In the genomic region with DNA sequence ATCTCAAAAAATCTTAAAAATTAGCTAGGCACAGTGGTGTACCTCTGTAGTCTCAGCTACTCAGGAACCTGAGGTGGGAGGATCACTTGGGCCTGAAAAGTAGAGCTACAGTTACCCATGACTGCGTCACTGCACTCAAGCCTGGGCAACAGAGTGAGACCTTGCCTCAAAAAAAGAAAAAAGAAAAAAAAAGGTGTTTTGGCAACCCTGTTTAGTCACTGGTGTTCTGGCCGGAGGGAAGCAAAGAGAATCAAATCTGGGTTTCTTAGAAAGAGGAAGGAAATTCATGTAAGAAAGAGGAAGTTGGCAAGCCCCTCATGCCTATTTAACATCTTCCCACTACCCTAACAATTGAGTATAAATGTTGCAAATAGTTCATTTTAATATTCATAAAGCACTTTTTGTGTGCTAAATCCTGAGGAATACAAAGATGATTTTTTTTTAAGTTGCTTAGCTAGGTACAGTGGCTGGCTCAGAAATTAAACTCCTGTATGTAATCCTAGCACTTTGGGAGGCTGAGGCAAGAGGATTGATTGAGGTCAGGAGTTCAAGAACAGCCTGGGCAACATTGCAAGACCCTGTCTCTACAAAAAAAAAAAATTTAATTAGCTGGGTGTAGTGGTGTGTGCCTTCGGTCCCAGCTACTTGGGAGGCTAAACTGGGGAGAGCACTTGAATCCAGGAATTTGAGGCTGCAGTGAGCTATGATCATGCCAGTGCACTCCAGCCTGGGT, we compare ENCODE assay signal across 10 cellular contexts.
A peak's percentile ranks its signal among the peaks of the same experiment; 100 is the strongest.
DNase-seq lines count a peak whose midpoint lies in the region; ATAC-seq and TF ChIP-seq lines count a peak whose summit lies in the region.
"Had no signal": no experiment of that assay in that cellular context is flagged by ENCODE, and none has a peak within 500 bp of the region (broad histone marks: within the 10 kb centered on the region; RNA-seq: fewer than 3 reads in every experiment).

No MANE protein-coding gene starts in this region.

- DNase-seq in pons (ENCODE audit: low spot score), result peak; percentile 66
- no peak for DNase-seq in stimulated activated CD4-positive, alpha-beta T cell treated with anti-CD3 and anti-CD28 coated beads, Interleukin-1b, Interleukin-23, amount 100 ng/mL, for 48 hours
- DNase-seq in NCI-H82 (lab: John Stamatoyannopoulos, UW), result no peak
- DNase-seq in nephron progenitor cell, result no peak
- DNase-seq: activated gamma-delta T cell treated with Interleukin-2 at 50 U/mL for 16 hours, NCI-H226 had no signal

- no peak overlapping the region for H3K4me3 Mint-ChIP-seq in T-helper 1 cell treated with Interleukin-12 subunit alpha and Interleukin-12 subunit beta and Interleukin-4 antibody, amounts not matched to agents 30 μg/mL and 1 μg/mL, for 36 hours
- H3K4me3 Mint-ChIP-seq in nephron progenitor cell, result no peak overlapping the region

- no peak for TF ChIP-seq CTCF in nephron progenitor cell (IDR thresholded peaks at IDR 0.05)

- H3K27ac Mint-ChIP-seq in T-helper 1 cell treated with Interleukin-12 subunit alpha and Interleukin-12 subunit beta and Interleukin-4 antibody, amounts not matched to agents 30 μg/mL and 1 μg/mL, for 36 hours, result peak overlapping the region; percentile 43
- H3K27ac Mint-ChIP-seq in nephron progenitor cell, result no peak overlapping the region

- no peaks in the 10 kb centered on the region for H3K36me3 Mint-ChIP-seq in T-helper 1 cell treated with Interleukin-12 subunit alpha and Interleukin-12 subunit beta and Interleukin-4 antibody, amounts not matched to agents 30 μg/mL and 1 μg/mL, for 36 hours (ENCODE audit: low read depth)
- no peaks in the 10 kb centered on the region for H3K36me3 Mint-ChIP-seq in nephron progenitor cell (ENCODE audit: low read depth)

- H3K27me3 Mint-ChIP-seq in T-helper 1 cell treated with Interleukin-12 subunit alpha and Interleukin-12 subunit beta and Interleukin-4 antibody, amounts not matched to agents 30 μg/mL and 1 μg/mL, for 36 hours (ENCODE audit: low read depth), result no peaks in the 10 kb centered on the region
- H3K27me3 Mint-ChIP-seq in nephron progenitor cell (ENCODE audit: low read depth, poor library complexity), result peaks cover 2% of the 10 kb centered on the region

- peaks cover 18% of the 10 kb centered on the region for H3K4me1 Mint-ChIP-seq in T-helper 1 cell treated with Interleukin-12 subunit alpha and Interleukin-12 subunit beta and Interleukin-4 antibody, amounts not matched to agents 30 μg/mL and 1 μg/mL, for 36 hours (ENCODE audit: low read depth)
- H3K4me1 Mint-ChIP-seq in nephron progenitor cell, result peaks cover 6% of the 10 kb centered on the region

- ATAC-seq in GM19043 (IDR thresholded peaks at IDR 0.05; ENCODE audit: low read depth, unreplicated experiment), result peak; percentile 75
- peak; percentile 81 for ATAC-seq in HG03060 (IDR thresholded peaks at IDR 0.05; ENCODE audit: low read depth, unreplicated experiment)
- no peak for ATAC-seq in HG03442 (IDR thresholded peaks at IDR 0.05; ENCODE audit: unreplicated experiment)

- no peaks in the 10 kb centered on the region for H3K9me3 Mint-ChIP-seq in T-helper 1 cell treated with Interleukin-12 subunit alpha and Interleukin-12 subunit beta and Interleukin-4 antibody, amounts not matched to agents 30 μg/mL and 1 μg/mL, for 36 hours
- no peaks in the 10 kb centered on the region for H3K9me3 Mint-ChIP-seq in nephron progenitor cell
